13 cellular contexts compared by ENCODE assay signal in the genomic region with DNA sequence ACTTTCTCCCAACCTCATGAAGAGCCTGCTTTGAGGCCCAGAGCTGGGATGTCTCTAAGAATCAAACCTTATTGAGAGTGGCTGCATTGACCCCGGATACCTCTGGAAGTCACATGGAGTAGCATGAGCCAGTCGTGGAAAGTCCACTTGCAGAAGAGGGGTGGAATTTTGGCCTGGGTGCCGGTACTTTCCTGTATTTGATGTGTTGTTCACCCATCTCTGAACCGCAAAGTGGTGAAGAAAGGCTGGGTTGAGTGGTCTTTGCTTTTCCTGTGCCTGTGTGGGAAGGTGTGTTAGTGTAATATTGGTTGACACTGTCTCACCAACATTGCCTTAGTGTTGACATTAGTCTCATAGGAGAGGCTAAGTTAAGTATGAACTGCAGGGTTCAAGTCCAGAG. TPM values are rescaled to one million over a fixed set of nuclear protein-coding genes. Genes with fewer than 3 reads are reported as not detected.
DNase-seq lines count a peak whose midpoint lies in the region; ATAC-seq and TF ChIP-seq lines count a peak whose summit lies in the region.
"Had no signal": no experiment of that assay in that cellular context is flagged by ENCODE, and none has a peak within 500 bp of the region (broad histone marks: within the 10 kb centered on the region; RNA-seq: fewer than 3 reads in every experiment).

No MANE protein-coding gene starts in this region.

- H3K9me3 Mint-ChIP-seq in MCF 10A (ENCODE audit: unreplicated experiment) = no peaks in the 10 kb centered on the region
- H3K9me3 Mint-ChIP-seq in endothelial cell (ENCODE audit: unreplicated experiment) = no peaks in the 10 kb centered on the region
- no peaks in the 10 kb centered on the region for H3K9me3 Mint-ChIP-seq in type B pancreatic cell

- CTCF ChIA-PET in MCF 10A (lab: Yijun Ruan, JAX) = interaction anchor here (0.6 to 2.7 kb wide), 3 partner anchors 8 to 275 kb away, joined by 4 to 11 read pairs (median 4); no protein-coding TSS in a partner anchor

- peak overlapping the region; percentile 70 for H3K27ac Mint-ChIP-seq in MCF 10A (ENCODE audit: low read depth, unreplicated experiment)
- peak overlapping the region; percentile 22 for H3K27ac Mint-ChIP-seq in endothelial cell (ENCODE audit: unreplicated experiment)
- peak overlapping the region; percentile 24 for H3K27ac Mint-ChIP-seq in type B pancreatic cell
- H3K27ac Mint-ChIP-seq: nephron progenitor cell had no signal

- no peaks in the 10 kb centered on the region for H3K27me3 ChIP-seq in breast epithelium
- H3K27me3 ChIP-seq in aorta (ENCODE audit: control insufficient read depth in 1 of 2, insufficient read depth in 2 of 2, low read length in 1 of 2) = no peaks in the 10 kb centered on the region

- intact Hi-C loops in MCF 10A (cut with micrococcal nuclease) (no loop called here), breast epithelium (cut with DNase I; ENCODE audit: low total_unique reads) (no loop called here), aorta (cut with DNase I) (no loop called here)

- peaks cover 64% of the 10 kb centered on the region for H3K4me1 Mint-ChIP-seq in MCF 10A (ENCODE audit: insufficient read depth, unreplicated experiment)
- H3K4me1 Mint-ChIP-seq in endothelial cell (ENCODE audit: unreplicated experiment) = peaks cover 55% of the 10 kb centered on the region
- H3K4me1 Mint-ChIP-seq in type B pancreatic cell (ENCODE audit: unreplicated experiment) = peaks cover 49% of the 10 kb centered on the region

- H3K4me3 Mint-ChIP-seq in MCF 10A (ENCODE audit: unreplicated experiment) = no peak overlapping the region
- no peak overlapping the region for H3K4me3 Mint-ChIP-seq in endothelial cell (ENCODE audit: unreplicated experiment)
- H3K4me3 Mint-ChIP-seq in type B pancreatic cell = no peak overlapping the region
- H3K4me3 Mint-ChIP-seq: nephron progenitor cell had no signal

- H3K36me3 ChIP-seq in breast epithelium = no peaks in the 10 kb centered on the region
- H3K36me3 ChIP-seq in aorta (ENCODE audit: control insufficient read depth in 1 of 2, insufficient read depth in 2 of 2, low read length in 1 of 2) = no peaks in the 10 kb centered on the region

- H3K36me3 Mint-ChIP-seq in MCF 10A (ENCODE audit: insufficient read depth, unreplicated experiment) (peaks cover 18% of the 10 kb centered on the region), endothelial cell (ENCODE audit: low read depth, unreplicated experiment) (peaks cover 7% of the 10 kb centered on the region), type B pancreatic cell (peaks cover 13% of the 10 kb centered on the region)

- DNase-seq in MCF 10A (ENCODE audit: unreplicated experiment) = no peak
- DNase-seq in breast epithelium (ENCODE audit: low spot score in 2 of 2) = no peak
- peak; percentile 79 for DNase-seq in activated CD8-positive, alpha-beta memory T cell treated with anti-CD3 and anti-CD28 coated beads for 24 hours
- DNase-seq in endothelial cell (ENCODE audit: low spot score) = no peak
- DNase-seq in type B pancreatic cell (ENCODE audit: extremely low spot score, unreplicated experiment) = no peak
- no peak for DNase-seq in aorta
- no peak for DNase-seq in glomerular visceral epithelial cell (ENCODE audit: extremely low spot score)
- DNase-seq in SIG-M5 (lab: John Stamatoyannopoulos, UW) = no peak
- DNase-seq: amygdala, KBM-7, NCI-H345, nephron progenitor cell had no signal

- H3K27ac ChIP-seq in breast epithelium (no peak overlapping the region), aorta (ENCODE audit: low read depth in 1 of 2, low read length in 2 of 2) (no peak overlapping the region)
- H3K27ac ChIP-seq: epithelial cell of prostate had no signal

- no peak for TF ChIP-seq POLR2A in breast epithelium (IDR thresholded peaks at IDR 0.05)

- ATAC-seq in aorta (ENCODE audit: low FRiP score) = no peak

- WGBS in aorta, 2 donors = 52 to 61% methylated on average over 4 of the region's 4 CpGs

- no peaks in the 10 kb centered on the region for H3K27me3 Mint-ChIP-seq in MCF 10A (ENCODE audit: insufficient read depth, unreplicated experiment)
- peaks cover 5% of the 10 kb centered on the region for H3K27me3 Mint-ChIP-seq in endothelial cell (ENCODE audit: unreplicated experiment)
- no peaks in the 10 kb centered on the region for H3K27me3 Mint-ChIP-seq in type B pancreatic cell

- TF ChIP-seq CTCF in MCF 10A (IDR thresholded peaks at IDR 0.05; ENCODE audit: unreplicated experiment) (no peak), breast epithelium (IDR thresholded peaks at IDR 0.05) (no peak), endothelial cell (IDR thresholded peaks at IDR 0.05; ENCODE audit: unreplicated experiment) (no peak), type B pancreatic cell (conservative IDR thresholded peaks at IDR 0.05) (no peak)

- H3K9me3 ChIP-seq in breast epithelium (no peaks in the 10 kb centered on the region), aorta (ENCODE audit: control insufficient read depth, low read length) (no peaks in the 10 kb centered on the region)

- BruUV-seq in MCF 10A (replicated peaks; lab: Mats Ljungman, UMichigan) = no TSS peak

- POLR2A ChIA-PET in MCF 10A (lab: Yijun Ruan, JAX) = interaction anchor here (0.6 to 3.0 kb wide), 6 partner anchors 7 to 352 kb away, joined by 3 to 23 read pairs (median 4); no protein-coding TSS in a partner anchor

- H3K4me3 ChIP-seq in breast epithelium = no peak overlapping the region
- no peak overlapping the region for H3K4me3 ChIP-seq in aorta (ENCODE audit: low read length in 2 of 2)

- H3K4me1 ChIP-seq in breast epithelium (peaks cover 0 to 11% of the 10 kb centered on the region in 2 donors), aorta (ENCODE audit: control insufficient read depth in 1 of 2, insufficient read depth in 2 of 2, low read length in 2 of 2) (peaks cover under 1 to 6% of the 10 kb centered on the region in 2 donors)

RNA-seq across cellular contexts. Expression of gene OTULIN, which starts 3.7 kb away (rescaled TPM):
- total RNA-seq in MCF 10A (2022) = 27.0 and 34.6 TPM in 2 replicates
- 10 to 100 TPM; 31.0 to 63.7 (median 47.2) TPM for total RNA-seq in breast epithelium
- 39.7 TPM for total RNA-seq in endothelial cell (ENCODE audit: unreplicated experiment)
- total RNA-seq in type B pancreatic cell (ENCODE audit: low replicate concordance) = 24.4 and 31.1 TPM in 2 replicates
- 10 to 100 TPM; 48.7 to 60.4 TPM for total RNA-seq in aorta
- 10 to 100 TPM in 1 of 2 donors, 1 to 10 TPM in 1; 8.6 to 12.5 TPM for polyA plus RNA-seq in aorta
